Comparison of ENCODE assay signal across 21 cellular contexts in genomic region chr20:19861147-19861759, GRCh38.
"Had no signal": no experiment of that assay in that cellular context is flagged by ENCODE, and none has a peak within 500 bp of the region (broad histone marks: within the 10 kb centered on the region; RNA-seq: fewer than 3 reads in every experiment).

No MANE protein-coding gene starts in this region.

- H3K4me3 Mint-ChIP-seq: naive thymus-derived CD8-positive, alpha-beta T cell; neural crest cell had no signal

- H3K9me3 ChIP-seq: heart right ventricle, left ventricle myocardium inferior, pancreas, suprapubic skin, thyroid gland had no signal

- DNase-seq: central memory CD4-positive, alpha-beta T cell; cortex of kidney; dorsolateral prefrontal cortex; effector CD8-positive, alpha-beta T cell; heart right ventricle; islet precursor cell; left ventricle myocardium inferior; mesendoderm; naive thymus-derived CD8-positive, alpha-beta T cell; occipital lobe; pancreas; right cardiac atrium; stimulated activated CD4-positive, alpha-beta T cell treated with anti-CD3 and anti-CD28 coated beads, Interleukin-2, amount 100 ng/mL, for 48 hours; stimulated activated naive CD4-positive, alpha-beta T cell treated with Interleukin-2 at 50 U/mL for 16 hours; thyroid gland had no signal

- H3K4me1 Mint-ChIP-seq: naive thymus-derived CD8-positive, alpha-beta T cell; neural crest cell had no signal

- H3K4me3 ChIP-seq: dorsolateral prefrontal cortex, heart right ventricle, left ventricle myocardium inferior, lung, pancreas, smooth muscle cell, suprapubic skin, thyroid gland had no signal

- H3K27me3 Mint-ChIP-seq: progenitor cell of endocrine pancreas had no signal

- H3K27ac ChIP-seq: dorsolateral prefrontal cortex, heart right ventricle, left ventricle myocardium inferior, pancreas, suprapubic skin, thyroid gland had no signal

- H3K36me3 ChIP-seq: heart right ventricle, left ventricle myocardium inferior, pancreas, suprapubic skin, thyroid gland had no signal

- ATAC-seq: esophagus mucosa; heart right ventricle; naive thymus-derived CD8-positive, alpha-beta T cell; pancreas; right cardiac atrium had no signal

- H3K27me3 ChIP-seq: dorsolateral prefrontal cortex, heart right ventricle, pancreas, suprapubic skin, thyroid gland had no signal

- H3K4me1 ChIP-seq: pancreas, suprapubic skin had no signal

- H3K27ac Mint-ChIP-seq: naive thymus-derived CD8-positive, alpha-beta T cell had no signal

- H3K4me2 ChIP-seq: smooth muscle cell had no signal
